Comparison of ENCODE assay signal across 8 cellular contexts in genomic region chr7:134514663-134515062, GRCh38.
DNase-seq lines count a peak whose midpoint lies in the region; ATAC-seq and TF ChIP-seq lines count a peak whose summit lies in the region.

No MANE protein-coding gene starts in this region.

- peaks cover 12 to 29% of the 10 kb centered on the region in 2 donors for H3K27me3 Mint-ChIP-seq in stimulated activated naive B cell treated with anti-CD40 and anti-IgM and Interleukin-4, amounts not matched to agents 10 μg/mL and 1 μg/mL and 100 μg/mL, for 72 hours

- DNase-seq in HuH-7.5 (ENCODE audit: low spot score) (peak; percentile 16), NT2/D1 (ENCODE audit: low read depth, low spot score) (peak; percentile 74), brain microvascular endothelial cell (peak; percentile 66), inferior parietal cortex (ENCODE audit: extremely low spot score) (peak; percentile 92)
- DNase-seq in stimulated activated naive B cell treated with anti-CD40 and anti-IgM and Interleukin-4, amounts not matched to agents 10 μg/mL and 1 μg/mL and 100 μg/mL, for 72 hours: peak; percentile 9

- no peak overlapping the region for H3K9ac ChIP-seq in NT2/D1 (ENCODE audit: insufficient read length, low read depth)

- H3K4me1 ChIP-seq in NT2/D1 (ENCODE audit: insufficient read depth, insufficient read length): no peaks in the 10 kb centered on the region

- H3K27me3 ChIP-seq in NT2/D1 (ENCODE audit: insufficient read depth, insufficient read length) (peaks cover 9% of the 10 kb centered on the region), brain microvascular endothelial cell (replicated peaks) (no peaks in the 10 kb centered on the region)

- no peak overlapping the region for H3K4me3 ChIP-seq in NT2/D1 (ENCODE audit: insufficient read length, low read depth)
- no peak overlapping the region for H3K4me3 ChIP-seq in brain microvascular endothelial cell (ENCODE audit: low read depth, low read length)

- no peaks in the 10 kb centered on the region for H3K9me3 ChIP-seq in NT2/D1 (ENCODE audit: insufficient read depth, low read length)

- peaks cover 2 to 6% of the 10 kb centered on the region in 2 donors for H3K4me1 Mint-ChIP-seq in stimulated activated naive B cell treated with anti-CD40 and anti-IgM and Interleukin-4, amounts not matched to agents 10 μg/mL and 1 μg/mL and 100 μg/mL, for 72 hours

- peak; percentile 69 for ATAC-seq in GM18498 (IDR thresholded peaks at IDR 0.05; ENCODE audit: unreplicated experiment)
- peak; percentile 52 to 66 for ATAC-seq in stimulated activated naive B cell treated with anti-CD40 and anti-IgM and Interleukin-4, amounts not matched to agents 10 μg/mL and 1 μg/mL and 100 μg/mL, for 72 hours (replicated peaks)
- no peak for ATAC-seq in activated CD4-positive, CD25-positive, alpha-beta regulatory T cell treated with anti-CD3 and anti-CD28 coated beads, Interleukin-2, amount 50 U/mL, for 24 hours

- no peaks in the 10 kb centered on the region for H3K9me3 Mint-ChIP-seq in stimulated activated naive B cell treated with anti-CD40 and anti-IgM and Interleukin-4, amounts not matched to agents 10 μg/mL and 1 μg/mL and 100 μg/mL, for 72 hours

- TF ChIP-seq CTCF in C4-2B (conservative IDR thresholded peaks at IDR 0.05) (peak; percentile 94), brain microvascular endothelial cell (IDR thresholded peaks at IDR 0.05; ENCODE audit: low read depth, low read length, missing control alignments) (peak; percentile 73)

- no peak overlapping the region for H3K4me3 Mint-ChIP-seq in stimulated activated naive B cell treated with anti-CD40 and anti-IgM and Interleukin-4, amounts not matched to agents 10 μg/mL and 1 μg/mL and 100 μg/mL, for 72 hours

- H3K27ac ChIP-seq in C4-2B (no peak overlapping the region), brain microvascular endothelial cell (no peak overlapping the region)

- in situ Hi-C loops in brain microvascular endothelial cell (cut with HindIII; ENCODE audit: low pct_ligation_motif_present, low sequenced_read_pairs): loop anchor here (5.0 kb wide), 1 partner anchor 82 kb away; no protein-coding TSS in a partner anchor

- H3K36me3 ChIP-seq in NT2/D1 (ENCODE audit: insufficient read depth, insufficient read length, low read length) (no peaks in the 10 kb centered on the region), brain microvascular endothelial cell (replicated peaks) (no peaks in the 10 kb centered on the region)

- no peak overlapping the region for H3K27ac Mint-ChIP-seq in stimulated activated naive B cell treated with anti-CD40 and anti-IgM and Interleukin-4, amounts not matched to agents 10 μg/mL and 1 μg/mL and 100 μg/mL, for 72 hours

- no peaks in the 10 kb centered on the region for H3K36me3 Mint-ChIP-seq in stimulated activated naive B cell treated with anti-CD40 and anti-IgM and Interleukin-4, amounts not matched to agents 10 μg/mL and 1 μg/mL and 100 μg/mL, for 72 hours

Comparison
In these comparisons a context has a peak if more than half of its experiments do, and no peak if none do; other contexts are left out.
1. ATAC-seq: peak in GM18498 (single experiment) and stimulated activated naive B cell treated with anti-CD40 and anti-IgM and Interleukin-4, amounts not matched to agents 10 μg/mL and 1 μg/mL and 100 μg/mL, for 72 hours (2 of 2); none in activated CD4-positive, CD25-positive, alpha-beta regulatory T cell treated with anti-CD3 and anti-CD28 coated beads, Interleukin-2, amount 50 U/mL, for 24 hours (0 of 2).
2. DNase-seq: peak in every context shown above with its lines; median percentile 92 in inferior parietal cortex; 74 in NT2/D1; 66 in brain microvascular endothelial cell; 16 in HuH-7.5; 9 in stimulated activated naive B cell treated with anti-CD40 and anti-IgM and Interleukin-4, amounts not matched to agents 10 μg/mL and 1 μg/mL and 100 μg/mL, for 72 hours.